In genomic region chr6:108730556-108731228, GRCh38 we compare ENCODE assay signal across 1 cellular context.
TF ChIP-seq lines count a peak whose summit lies in the region.

No MANE protein-coding gene starts in this region.

TF ChIP-seq in GM23338, 12 proteins besides CTCF, POLR2A, EP300 and RAD21 (continued from another document):
- TF ChIP-seq ZNF462 (CRISPR knock-in tag; IDR thresholded peaks at IDR 0.05), result no peak
- TF ChIP-seq ZNF114 (CRISPR knock-in tag; IDR thresholded peaks at IDR 0.05), result no peak
- TF ChIP-seq CREB1 (CRISPR knock-in tag; IDR thresholded peaks at IDR 0.05; ENCODE audit: low read depth), result no peak
- no peak for TF ChIP-seq REST (IDR thresholded peaks at IDR 0.05; ENCODE audit: unreplicated experiment)
TF ChIP-seq in GM23338: peak in this region for 0.
